Comparison of ENCODE assay signal across 1 cellular context in genomic region chr1:232621050-232621449, GRCh38.
TF ChIP-seq lines count a peak whose summit lies in the region.

No MANE protein-coding gene starts in this region.

TF ChIP-seq in GM23338, 12 proteins besides CTCF, POLR2A, EP300 and RAD21 (continued from another document):
- TF ChIP-seq REST (IDR thresholded peaks at IDR 0.05; ENCODE audit: unreplicated experiment): no peak
- no peak for TF ChIP-seq ZNF114 (CRISPR knock-in tag; IDR thresholded peaks at IDR 0.05)
- TF ChIP-seq STAT1 (IDR thresholded peaks at IDR 0.05; ENCODE audit: unreplicated experiment): no peak
- TF ChIP-seq NANOG (IDR thresholded peaks at IDR 0.05; ENCODE audit: borderline replicate concordance): no peak
- no peak for TF ChIP-seq ZNF331 (CRISPR knock-in tag; IDR thresholded peaks at IDR 0.05; ENCODE audit: low read depth)
- no peak for TF ChIP-seq JUNB (IDR thresholded peaks at IDR 0.05; ENCODE audit: unreplicated experiment)
- TF ChIP-seq ZNF462 (CRISPR knock-in tag; IDR thresholded peaks at IDR 0.05): no peak
- no peak for TF ChIP-seq EZH2phosphoT487 (IDR thresholded peaks at IDR 0.05; ENCODE audit: unreplicated experiment)
- no peak for TF ChIP-seq CREB1 (CRISPR knock-in tag; IDR thresholded peaks at IDR 0.05; ENCODE audit: low read depth)
